Comparison of ENCODE assay signal across 18 cellular contexts in the genomic region with DNA sequence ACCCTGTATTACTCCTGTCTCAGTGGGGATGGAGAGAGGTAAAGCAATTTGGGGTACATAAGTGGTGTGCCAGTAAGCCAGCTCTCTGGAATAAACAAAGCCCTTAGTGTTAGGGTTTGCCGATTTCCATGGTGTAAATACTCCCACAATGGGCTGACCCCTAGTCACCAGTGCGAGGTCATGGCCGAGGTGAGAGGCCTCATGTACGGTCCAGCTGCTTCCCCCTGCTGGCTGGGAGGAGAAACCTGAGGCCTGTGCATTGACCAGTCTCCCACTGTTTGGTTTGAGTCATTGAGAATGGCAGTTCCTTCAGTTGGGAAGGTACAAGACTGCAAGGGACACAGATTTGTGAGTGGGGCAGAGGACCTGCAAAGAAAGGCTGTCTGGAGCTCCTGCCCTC.
DNase-seq lines count a peak whose midpoint lies in the region; ATAC-seq, FAIRE-seq and TF ChIP-seq lines count a peak whose summit lies in the region.
"Had no signal": no experiment of that assay in that cellular context is flagged by ENCODE, and none has a peak within 500 bp of the region (broad histone marks: within the 10 kb centered on the region; RNA-seq: fewer than 3 reads in every experiment).

No MANE protein-coding gene starts in this region.

- H3K9ac ChIP-seq in HepG2 (ENCODE audit: insufficient read depth, low read depth, low read length), result no peak overlapping the region
- no peak overlapping the region for H3K9ac ChIP-seq in Loucy (ENCODE audit: low read depth, low read length, poor library complexity, severe bottlenecking)
- no peak overlapping the region for H3K9ac ChIP-seq in K562 (ENCODE audit: insufficient read depth in 1 of 2, low read depth in 2 of 2, low read length in 2 of 2)
- H3K9ac ChIP-seq: BLaER1, GM23248, KMS-11 had no signal

- no TSS peak for BruUV-seq in HepG2 (replicated peaks; lab: Mats Ljungman, UMichigan)
- no TSS peak for BruUV-seq in K562 (replicated peaks; lab: Mats Ljungman, UMichigan)
- no TSS peak for BruUV-seq in MCF 10A (replicated peaks; lab: Mats Ljungman, UMichigan)

- DNase-seq in HepG2 (ENCODE audit: low spot score) (no peak), right lobe of liver (no peak), K562 (ENCODE audit: extremely low read depth in 1 of 4, low spot score in 3 of 4) (peak in 2 of 4 experiments; percentile 15 to 22), MCF 10A (ENCODE audit: unreplicated experiment) (no peak)
- DNase-seq: 8988T; AML-193; CD4-positive, CD25-positive, alpha-beta regulatory T cell; DMS79; EL; GM23248 had no signal

- peak; percentile 32; the same call in 2 of the 3 replicates for ATAC-seq in HepG2
- no peak for ATAC-seq in right lobe of liver
- ATAC-seq in K562, result peak; percentile 80
- no peak for ATAC-seq in GM18498 (IDR thresholded peaks at IDR 0.05; ENCODE audit: unreplicated experiment)
- no peak for ATAC-seq in GM21576 (IDR thresholded peaks at IDR 0.05; ENCODE audit: unreplicated experiment)

- no peak overlapping the region for H3K27ac Mint-ChIP-seq in MCF 10A (ENCODE audit: low read depth, unreplicated experiment)
- H3K27ac Mint-ChIP-seq: CD4-positive, CD25-positive, alpha-beta regulatory T cell; IgD-negative memory B cell had no signal

- FAIRE-seq in HepG2 (lab: Jason Lieb, UNC) (no peak), K562 (lab: Jason Lieb, UNC) (no peak)
- FAIRE-seq: G401.6, H54 had no signal

- no peaks in the 10 kb centered on the region for H3K9me1 ChIP-seq in K562 (ENCODE audit: control insufficient read depth, insufficient read depth, low read length)

- no peaks in the 10 kb centered on the region for H3K9me3 Mint-ChIP-seq in MCF 10A (ENCODE audit: unreplicated experiment)

- H3K4me3 Mint-ChIP-seq in MCF 10A (ENCODE audit: unreplicated experiment), result no peak overlapping the region
- H3K4me3 Mint-ChIP-seq: CD4-positive, CD25-positive, alpha-beta regulatory T cell; IgD-negative memory B cell had no signal

- H3K4me2 ChIP-seq in HepG2 (ENCODE audit: low read depth, low read length), result no peak overlapping the region
- no peak overlapping the region for H3K4me2 ChIP-seq in Loucy (ENCODE audit: low read depth, low read length, poor library complexity, severe bottlenecking)
- H3K4me2 ChIP-seq in K562 (ENCODE audit: insufficient read depth, low read length), result no peak overlapping the region; the same call in 1 of the 2 replicates
- H3K4me2 ChIP-seq: BLaER1, KMS-11 had no signal

- no peaks in the 10 kb centered on the region for H3K4me1 Mint-ChIP-seq in MCF 10A (ENCODE audit: insufficient read depth, unreplicated experiment)
- H3K4me1 Mint-ChIP-seq: CD4-positive, CD25-positive, alpha-beta regulatory T cell; IgD-negative memory B cell had no signal

- intact Hi-C loops in HepG2 (cut with micrococcal nuclease; ENCODE audit: unreplicated experiment), result no loop called here
- intact Hi-C loops in right lobe of liver (cut with DNase I), result no loop called here
- intact Hi-C loops in K562 (cut with micrococcal nuclease), result no loop called here
- intact Hi-C loops in MCF 10A (cut with micrococcal nuclease), result no loop called here

- H3K27me3 Mint-ChIP-seq in MCF 10A (ENCODE audit: insufficient read depth, unreplicated experiment), result peaks cover 33% of the 10 kb centered on the region
- H3K27me3 Mint-ChIP-seq: CD4-positive, CD25-positive, alpha-beta regulatory T cell; IgD-negative memory B cell had no signal

- no peaks in the 10 kb centered on the region for H3K9me2 ChIP-seq in Loucy (replicated peaks; ENCODE audit: low read depth, low read length)

- TF ChIP-seq CTCF in HepG2 (CRISPR knock-in tag; IDR thresholded peaks at IDR 0.05), result peak; percentile 20; the same call in 1 of the 2 replicates
- no peak for TF ChIP-seq CTCF in right lobe of liver (IDR thresholded peaks at IDR 0.05)
- TF ChIP-seq CTCF in Loucy (conservative IDR thresholded peaks at IDR 0.05; ENCODE audit: low read length), result peak; percentile 29; the same call in 1 of the 2 replicates
- TF ChIP-seq CTCF in K562 (IDR thresholded peaks at IDR 0.05 in 2 of 3, conservative IDR thresholded peaks at IDR 0.05 in 1 of 3; ENCODE audit: insufficient read depth in 2 of 3, low read depth in 1 of 3, low read length in 3 of 3), result no peak; a peak in 1 of 6 replicates
- no peak for TF ChIP-seq CTCF in MCF 10A (IDR thresholded peaks at IDR 0.05; ENCODE audit: unreplicated experiment)

- no peaks in the 10 kb centered on the region for H3K27me3 ChIP-seq in HepG2 (ENCODE audit: control insufficient read depth in 1 of 2, insufficient read depth in 2 of 2, low read length in 2 of 2)
- no peaks in the 10 kb centered on the region for H3K27me3 ChIP-seq in right lobe of liver
- no peaks in the 10 kb centered on the region for H3K27me3 ChIP-seq in Loucy (ENCODE audit: insufficient read depth, low read length, poor library complexity, severe bottlenecking)
- no peaks in the 10 kb centered on the region for H3K27me3 ChIP-seq in K562 (ENCODE audit: control insufficient read depth in 2 of 2, insufficient read depth in 2 of 2, low read length in 2 of 2)
- H3K27me3 ChIP-seq: BLaER1 had no signal

- TF ChIP-seq EP300 in HepG2 (IDR thresholded peaks at IDR 0.05; ENCODE audit: low read depth in 2 of 2, low read length in 2 of 2), result no peak
- TF ChIP-seq EP300 in HepG2 (CRISPR knock-in tag; IDR thresholded peaks at IDR 0.05; ENCODE audit: borderline replicate concordance), result no peak
- TF ChIP-seq EP300 in K562 (IDR thresholded peaks at IDR 0.05; ENCODE audit: low read length), result no peak

- no peak for TF ChIP-seq RAD21 in HepG2 (CRISPR knock-in tag; IDR thresholded peaks at IDR 0.05)
- TF ChIP-seq RAD21 in K562 (CRISPR knock-in tag; conservative IDR thresholded peaks at IDR 0.05 in 1 of 2, IDR thresholded peaks at IDR 0.05 in 1 of 2), result no peak

- in situ Hi-C loops in HepG2 (cut with HindIII; ENCODE audit: extremely low pct_ligation_motif_present, low pct_unique_long_range_greater_than_20kb) (no loop called here), K562 (cut with MboI) (no loop called here)

- no peak overlapping the region for H3K27ac ChIP-seq in HepG2 (ENCODE audit: extremely low read length, insufficient read depth, low read length)
- H3K27ac ChIP-seq in right lobe of liver, result no peak overlapping the region
- H3K27ac ChIP-seq in K562 (ENCODE audit: extremely low read depth, low read depth, low read length), result no peak overlapping the region
- H3K27ac ChIP-seq: BLaER1, GM23248, KMS-11 had no signal

- peaks cover 6% of the 10 kb centered on the region for H3K36me3 Mint-ChIP-seq in MCF 10A (ENCODE audit: insufficient read depth, unreplicated experiment)
- H3K36me3 Mint-ChIP-seq: CD4-positive, CD25-positive, alpha-beta regulatory T cell; IgD-negative memory B cell had no signal

- no peaks in the 10 kb centered on the region for H3K79me2 ChIP-seq in HepG2 (ENCODE audit: insufficient read depth, low read length)
- H3K79me2 ChIP-seq in Loucy (ENCODE audit: insufficient read depth, low read length), result no peaks in the 10 kb centered on the region
- no peaks in the 10 kb centered on the region for H3K79me2 ChIP-seq in K562 (ENCODE audit: control insufficient read depth, insufficient read depth, low read length)

- TF ChIP-seq POLR2A in HepG2 (IDR thresholded peaks at IDR 0.05; ENCODE audit: insufficient read depth in 1 of 2, low read depth in 2 of 2, low read length in 2 of 2), result no peak
- TF ChIP-seq POLR2A in right lobe of liver (IDR thresholded peaks at IDR 0.05), result no peak
- TF ChIP-seq POLR2A in K562 (conservative IDR thresholded peaks at IDR 0.05), result no peak

- H3F3A ChIP-seq in Loucy (ENCODE audit: low read depth), result no peaks in the 10 kb centered on the region

- CTCF ChIA-PET in HepG2 (lab: Yijun Ruan, JAX; ENCODE audit: low intra/inter-chr PET ratio, low total read pairs) (no interaction called here), K562 (lab: Yijun Ruan, JAX; ENCODE audit: low intra/inter-chr PET ratio) (no interaction called here), MCF 10A (lab: Yijun Ruan, JAX) (interaction anchor here (0.6 to 0.7 kb wide), 3 partner anchors 326 to 1353 kb away, joined by 3 to 4 read pairs (median 3); no protein-coding TSS in a partner anchor)

- H3K4me3 ChIP-seq in HepG2 (replicated peaks in 1 of 3; ENCODE audit: insufficient read depth in 1 of 3, low read depth in 2 of 3, low read length in 3 of 3) (no peak overlapping the region), right lobe of liver (no peak overlapping the region), Loucy (ENCODE audit: low read length, poor library complexity, severe bottlenecking) (no peak overlapping the region), K562 (no peak overlapping the region)
- H3K4me3 ChIP-seq: BLaER1, GM23248 had no signal

- H3K9me3 ChIP-seq in HepG2 (ENCODE audit: low read length) (peaks cover 78% of the 10 kb centered on the region), right lobe of liver (no peaks in the 10 kb centered on the region), Loucy (ENCODE audit: insufficient read depth, low read depth, low read length) (no peaks in the 10 kb centered on the region), K562 (replicated peaks; ENCODE audit: control insufficient read depth, insufficient read depth, low read depth, low read length) (no peaks in the 10 kb centered on the region)
- H3K9me3 ChIP-seq: BLaER1 had no signal

- 20% methylated on average over 4 of the region's 4 CpGs for WGBS in HepG2 (ENCODE audit: low lambda C conversion rate)
- WGBS in right lobe of liver (ENCODE audit: insufficient coverage, low coverage, low lambda C conversion rate, missing lambda C conversion rate), result 94% methylated on average over 2 of the region's 4 CpGs
- 0% methylated on average over 4 of the region's 4 CpGs for WGBS in K562 (ENCODE audit: insufficient coverage, low coverage, missing lambda C conversion rate)

- H3K36me3 ChIP-seq in HepG2 (replicated peaks in 1 of 2; ENCODE audit: control insufficient read depth in 1 of 2, insufficient read depth in 2 of 2, low read length in 2 of 2) (no peaks in the 10 kb centered on the region), right lobe of liver (no peaks in the 10 kb centered on the region), Loucy (ENCODE audit: insufficient read depth, low read length) (no peaks in the 10 kb centered on the region), K562 (ENCODE audit: control insufficient read depth, insufficient read depth, low read length) (no peaks in the 10 kb centered on the region)
- H3K36me3 ChIP-seq: BLaER1 had no signal

- H3K4me1 ChIP-seq in HepG2 (ENCODE audit: insufficient read depth, low read length) (no peaks in the 10 kb centered on the region), right lobe of liver (no peaks in the 10 kb centered on the region), Loucy (ENCODE audit: insufficient read depth, low read length, poor library complexity, severe bottlenecking) (no peaks in the 10 kb centered on the region), K562 (replicated peaks in 1 of 2; ENCODE audit: control insufficient read depth in 2 of 2, insufficient read depth in 2 of 2, low read length in 2 of 2) (no peaks in the 10 kb centered on the region)

- H4K20me1 ChIP-seq in HepG2 (ENCODE audit: insufficient read depth, low read length) (no peaks in the 10 kb centered on the region), Loucy (ENCODE audit: insufficient read depth, low read length, poor library complexity, severe bottlenecking) (no peaks in the 10 kb centered on the region), K562 (replicated peaks; ENCODE audit: control insufficient read depth, insufficient read depth, low read length) (no peaks in the 10 kb centered on the region)
- H4K20me1 ChIP-seq: BLaER1 had no signal

- POLR2A ChIA-PET in HepG2 (lab: Yijun Ruan, JAX) (no interaction called here), K562 (lab: Yijun Ruan, JAX) (interaction anchor here (0.5 to 0.6 kb wide), 2 partner anchors 209 to 386 kb away, joined by 3 read pairs; no protein-coding TSS in a partner anchor), MCF 10A (lab: Yijun Ruan, JAX) (interaction anchor here (0.7 kb wide), 1 partner anchor 821 kb away, joined by 3 read pairs; no protein-coding TSS in a partner anchor)

- H2AFZ ChIP-seq in HepG2 (ENCODE audit: low read length) (no peak overlapping the region), Loucy (ENCODE audit: low read length) (no peak overlapping the region), K562 (ENCODE audit: low read depth, low read length) (no peak overlapping the region)
- H2AFZ ChIP-seq: GM23248 had no signal

Comparison
In these comparisons a context has a peak if more than half of its experiments do, and no peak if none do; other contexts are left out.
1. ATAC-seq: peak in HepG2 (single experiment) and K562 (single experiment); none in right lobe of liver (0 of 4), GM18498 (single experiment) and GM21576 (single experiment).
2. CTCF ChIP-seq: peak in HepG2 (single experiment) and Loucy (single experiment); none in right lobe of liver (0 of 4), K562 (0 of 3) and MCF 10A (single experiment).